ENCODE assay signal across 17 cellular contexts in genomic region chr5:10988637-10989036, GRCh38.
DNase-seq lines count a peak whose midpoint lies in the region; ATAC-seq and TF ChIP-seq lines count a peak whose summit lies in the region.
"Had no signal": no experiment of that assay in that cellular context is flagged by ENCODE, and none has a peak within 500 bp of the region (broad histone marks: within the 10 kb centered on the region; RNA-seq: fewer than 3 reads in every experiment).

No MANE protein-coding gene starts in this region.

- intact Hi-C loops in activated CD8-positive, alpha-beta T cell treated with anti-CD3 and anti-CD28 coated beads for 36 hours (cut with micrococcal nuclease), result no loop called here
- intact Hi-C loops in tibial artery (cut with DNase I; ENCODE audit: low total_unique reads), result no loop called here

- no peak overlapping the region for H3K27ac Mint-ChIP-seq in activated CD8-positive, alpha-beta T cell treated with anti-CD3 and anti-CD28 coated beads for 36 hours
- no peak overlapping the region for H3K27ac Mint-ChIP-seq in activated CD8-positive, alpha-beta T cell treated with anti-CD3 and anti-CD28 coated beads, Interleukin-2, amount 10 ng/mL, durations not matched to agents 7 days and 5 days
- H3K27ac Mint-ChIP-seq in T-cell (no peak overlapping the region), neural crest cell (ENCODE audit: unreplicated experiment) (peak overlapping the region; percentile 81)
- H3K27ac Mint-ChIP-seq: T-helper 2 cell treated with Interferon-gamma antibody and Interleukin-4, amounts not matched to agents 5 μg/mL and 100 μg/mL, for 36 hours had no signal

- no peak for DNase-seq in activated CD8-positive, alpha-beta T cell treated with anti-CD3 and anti-CD28 coated beads for 36 hours
- no peak for DNase-seq in activated CD8-positive, alpha-beta T cell treated with anti-CD3 and anti-CD28 coated beads, Interleukin-2, amount 10 ng/mL, durations not matched to agents 7 days and 5 days
- DNase-seq in T-cell (no peak), right atrium auricular region (ENCODE audit: low spot score) (no peak), neural crest cell (ENCODE audit: low read depth, low spot score) (no peak), tibial artery (no peak)
- DNase-seq in activated effector memory CD4-positive, alpha-beta T cell treated with anti-CD3 and anti-CD28 coated beads, Interleukin-2, amount 50 U/mL, for 16 hours, result no peak
- DNase-seq: foreskin melanocyte had no signal

- H3K27ac ChIP-seq in right atrium auricular region (peak overlapping the region; percentile 57), tibial artery (no peak overlapping the region)
- H3K27ac ChIP-seq: brain microvascular endothelial cell, lower lobe of right lung, neutrophil, psoas muscle, SK-N-MC, skin epidermis had no signal

- peak; percentile 18 for ATAC-seq in activated CD8-positive, alpha-beta T cell treated with anti-CD3 and anti-CD28 coated beads for 36 hours
- ATAC-seq in activated CD8-positive, alpha-beta T cell treated with anti-CD3 and anti-CD28 coated beads, Interleukin-2, amount 10 ng/mL, durations not matched to agents 7 days and 5 days, result no peak
- ATAC-seq in T-cell (replicated peaks in 1 of 4), result no peak
- no peak for ATAC-seq in HG02885 (IDR thresholded peaks at IDR 0.05; ENCODE audit: poor library complexity, unreplicated experiment)
- ATAC-seq: psoas muscle had no signal

- no peak for TF ChIP-seq CTCF in activated CD8-positive, alpha-beta T cell treated with anti-CD3 and anti-CD28 coated beads for 36 hours (IDR thresholded peaks at IDR 0.05)
- TF ChIP-seq CTCF in right atrium auricular region (IDR thresholded peaks at IDR 0.05) (no peak), neural crest cell (conservative IDR thresholded peaks at IDR 0.05) (no peak), tibial artery (IDR thresholded peaks at IDR 0.05) (no peak)

- H3K36me3 Mint-ChIP-seq in activated CD8-positive, alpha-beta T cell treated with anti-CD3 and anti-CD28 coated beads for 36 hours (ENCODE audit: low read depth), result no peaks in the 10 kb centered on the region
- H3K36me3 Mint-ChIP-seq in activated CD8-positive, alpha-beta T cell treated with anti-CD3 and anti-CD28 coated beads, Interleukin-2, amount 10 ng/mL, durations not matched to agents 7 days and 5 days (ENCODE audit: low read depth), result no peaks in the 10 kb centered on the region
- no peaks in the 10 kb centered on the region for H3K36me3 Mint-ChIP-seq in T-cell
- H3K36me3 Mint-ChIP-seq in neural crest cell (ENCODE audit: low read depth), result peaks cover 6% of the 10 kb centered on the region
- H3K36me3 Mint-ChIP-seq: CD8-positive, alpha-beta memory T cell had no signal

- no peaks in the 10 kb centered on the region for H3K27me3 ChIP-seq in right atrium auricular region
- peaks cover 0 to 13% of the 10 kb centered on the region in 2 donors for H3K27me3 ChIP-seq in tibial artery

- CTCF ChIA-PET in activated CD8-positive, alpha-beta T cell treated with anti-CD3 and anti-CD28 coated beads for 36 hours (lab: Charles Lee), result interaction anchor here (0.6 to 3.7 kb wide), 22 partner anchors 9 to 505 kb away, joined by 3 to 24 read pairs (median 4); no protein-coding TSS in a partner anchor
- CTCF ChIA-PET in activated CD8-positive, alpha-beta T cell treated with anti-CD3 and anti-CD28 coated beads, Interleukin-2, amount 10 ng/mL, durations not matched to agents 7 days and 5 days (lab: Charles Lee), result interaction anchor here (0.6 to 2.6 kb wide), 10 partner anchors 11 to 1035 kb away, joined by 3 to 12 read pairs (median 4); no protein-coding TSS in a partner anchor
- CTCF ChIA-PET in T-cell (lab: Charles Lee), result interaction anchor here (0.6 to 1.3 kb wide), 5 partner anchors 12 to 1854 kb away, joined by 3 to 5 read pairs (median 3); no protein-coding TSS in a partner anchor

- POLR2A ChIA-PET in activated CD8-positive, alpha-beta T cell treated with anti-CD3 and anti-CD28 coated beads for 36 hours (lab: Charles Lee), result interaction anchor here (0.6 kb wide), 1 partner anchor 409 kb away, joined by 4 read pairs; no protein-coding TSS in a partner anchor
- POLR2A ChIA-PET in activated CD8-positive, alpha-beta T cell treated with anti-CD3 and anti-CD28 coated beads, Interleukin-2, amount 10 ng/mL, durations not matched to agents 7 days and 5 days (lab: Charles Lee), result no interaction called here
- POLR2A ChIA-PET in T-cell (lab: Charles Lee), result interaction anchor here in 1 of 2 donors (0.6 kb wide), 1 partner anchor 502 kb away, joined by 3 read pairs; no protein-coding TSS in a partner anchor

- no peak overlapping the region for H3K4me3 ChIP-seq in right atrium auricular region
- no peak overlapping the region for H3K4me3 ChIP-seq in tibial artery
- H3K4me3 ChIP-seq: lower lobe of right lung, psoas muscle, SK-N-MC, skin epidermis had no signal

- H3K27me3 Mint-ChIP-seq in activated CD8-positive, alpha-beta T cell treated with anti-CD3 and anti-CD28 coated beads for 36 hours, result peaks cover 16% of the 10 kb centered on the region
- H3K27me3 Mint-ChIP-seq in activated CD8-positive, alpha-beta T cell treated with anti-CD3 and anti-CD28 coated beads, Interleukin-2, amount 10 ng/mL, durations not matched to agents 7 days and 5 days (ENCODE audit: low read depth), result no peaks in the 10 kb centered on the region
- peaks cover 15 to 17% of the 10 kb centered on the region in 2 donors for H3K27me3 Mint-ChIP-seq in T-cell
- H3K27me3 Mint-ChIP-seq in neural crest cell (ENCODE audit: low read depth), result no peaks in the 10 kb centered on the region

- H3K36me3 ChIP-seq in right atrium auricular region (no peaks in the 10 kb centered on the region), tibial artery (no peaks in the 10 kb centered on the region)
- H3K36me3 ChIP-seq: brain microvascular endothelial cell, lower lobe of right lung, neutrophil had no signal

- H3K4me1 Mint-ChIP-seq in activated CD8-positive, alpha-beta T cell treated with anti-CD3 and anti-CD28 coated beads for 36 hours (ENCODE audit: low read depth), result peaks cover 8% of the 10 kb centered on the region
- peaks cover 9% of the 10 kb centered on the region for H3K4me1 Mint-ChIP-seq in activated CD8-positive, alpha-beta T cell treated with anti-CD3 and anti-CD28 coated beads, Interleukin-2, amount 10 ng/mL, durations not matched to agents 7 days and 5 days (ENCODE audit: low read depth)
- H3K4me1 Mint-ChIP-seq in T-cell (peaks cover 9 to 12% (median 10%) of the 10 kb centered on the region in 3 donors), neural crest cell (peaks cover 28% of the 10 kb centered on the region)

- H3K4me3 Mint-ChIP-seq in activated CD8-positive, alpha-beta T cell treated with anti-CD3 and anti-CD28 coated beads for 36 hours, result no peak overlapping the region
- H3K4me3 Mint-ChIP-seq in activated CD8-positive, alpha-beta T cell treated with anti-CD3 and anti-CD28 coated beads, Interleukin-2, amount 10 ng/mL, durations not matched to agents 7 days and 5 days, result no peak overlapping the region
- H3K4me3 Mint-ChIP-seq in T-cell (peak overlapping the region in 2 of 3 donors; percentile 21 to 39), neural crest cell (peak overlapping the region; percentile 9)
- H3K4me3 Mint-ChIP-seq: T-helper 2 cell treated with Interferon-gamma antibody and Interleukin-4, amounts not matched to agents 5 μg/mL and 100 μg/mL, for 36 hours had no signal

- H3K4me1 ChIP-seq in right atrium auricular region (peaks cover 0 to 29% of the 10 kb centered on the region in 2 donors), tibial artery (no peaks in the 10 kb centered on the region)
- H3K4me1 ChIP-seq: lower lobe of right lung, psoas muscle had no signal

- no peaks in the 10 kb centered on the region for H3K9me3 Mint-ChIP-seq in activated CD8-positive, alpha-beta T cell treated with anti-CD3 and anti-CD28 coated beads for 36 hours
- no peaks in the 10 kb centered on the region for H3K9me3 Mint-ChIP-seq in activated CD8-positive, alpha-beta T cell treated with anti-CD3 and anti-CD28 coated beads, Interleukin-2, amount 10 ng/mL, durations not matched to agents 7 days and 5 days (ENCODE audit: insufficient read depth)
- H3K9me3 Mint-ChIP-seq in T-cell (no peaks in the 10 kb centered on the region), neural crest cell (no peaks in the 10 kb centered on the region)
- H3K9me3 Mint-ChIP-seq: CD8-positive, alpha-beta memory T cell; T-helper 2 cell treated with Interferon-gamma antibody and Interleukin-4, amounts not matched to agents 5 μg/mL and 100 μg/mL, for 36 hours had no signal

- H3K9me3 ChIP-seq in right atrium auricular region (no peaks in the 10 kb centered on the region), tibial artery (no peaks in the 10 kb centered on the region)
- H3K9me3 ChIP-seq: lower lobe of right lung, neutrophil, psoas muscle had no signal

Comparison
In these comparisons a context has a peak if more than half of its experiments do, and no peak if none do; other contexts are left out.
1. H3K4me3 Mint-ChIP-seq: peak in T-cell (2 of 3) and neural crest cell (single experiment); none in activated CD8-positive, alpha-beta T cell treated with anti-CD3 and anti-CD28 coated beads for 36 hours (single experiment) and activated CD8-positive, alpha-beta T cell treated with anti-CD3 and anti-CD28 coated beads, Interleukin-2, amount 10 ng/mL, durations not matched to agents 7 days and 5 days (single experiment).
2. H3K27ac ChIP-seq: peak in right atrium auricular region (2 of 2); none in tibial artery (0 of 2).